ENCODE assay signal across 22 cellular contexts in the genomic region with DNA sequence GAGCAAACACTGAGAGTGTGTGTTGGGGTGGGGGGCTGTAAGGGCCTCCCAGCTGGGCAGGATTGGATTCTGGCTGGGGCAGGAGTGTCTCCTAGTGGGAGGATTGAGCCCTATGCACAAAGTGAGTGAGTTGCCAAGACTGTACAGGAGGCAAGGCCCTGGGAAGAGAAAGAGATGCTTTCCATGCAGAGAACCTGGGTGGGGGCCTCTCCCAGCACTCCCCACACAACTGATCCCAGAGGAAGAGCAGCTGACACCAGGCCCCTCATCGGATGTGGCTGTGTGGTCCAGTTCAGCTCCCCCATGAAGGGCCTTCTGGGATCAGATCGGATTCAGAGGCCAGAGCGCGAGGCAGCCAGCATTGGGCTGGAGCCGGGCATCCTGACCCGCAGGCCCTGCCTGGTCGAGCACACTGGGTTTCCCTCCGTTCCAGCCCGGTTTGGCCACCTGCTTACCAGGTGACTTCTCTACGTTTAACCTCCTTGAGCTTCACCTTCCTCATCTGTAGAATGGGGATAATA. TPM values are rescaled to one million over a fixed set of nuclear protein-coding genes. Genes with fewer than 3 reads are reported as not detected.
A peak's percentile ranks its signal among the peaks of the same experiment; 100 is the strongest.
DNase-seq lines count a peak whose midpoint lies in the region; ATAC-seq, FAIRE-seq and TF ChIP-seq lines count a peak whose summit lies in the region.
"Had no signal": no experiment of that assay in that cellular context is flagged by ENCODE, and none has a peak within 500 bp of the region (broad histone marks: within the 10 kb centered on the region; RNA-seq: fewer than 3 reads in every experiment).

No MANE protein-coding gene starts in this region.

- peaks cover 6% of the 10 kb centered on the region for H3K9me3 Mint-ChIP-seq in endodermal cell
- no peaks in the 10 kb centered on the region for H3K9me3 Mint-ChIP-seq in activated CD4-positive, alpha-beta memory T cell treated with anti-CD3 and anti-CD28 coated beads for 36 hours
- H3K9me3 Mint-ChIP-seq: CD4-positive, alpha-beta T cell had no signal

- DNase-seq in cardiac septum (ENCODE audit: low spot score): peak; percentile 69
- DNase-seq in left ventricle myocardium inferior: no peak
- peak; percentile 42 for DNase-seq in kidney
- peak; percentile 70 for DNase-seq in posterior vena cava (ENCODE audit: low spot score)
- DNase-seq in ureter (ENCODE audit: low spot score): peak; percentile 33
- no peak for DNase-seq in endodermal cell
- DNase-seq in activated CD4-positive, alpha-beta memory T cell treated with anti-CD3 and anti-CD28 coated beads for 36 hours: no peak
- DNase-seq: Caco-2; CD4-positive, alpha-beta T cell; GM23248; KBM-7; NCI-H1105 treated with DMSO at 0.1 percent for 48 hours; NCI-H1694; NCI-H2081 treated with DMSO at 0.1 percent for 48 hours; NCI-H446 treated with DMSO at 0.1 percent for 48 hours had no signal

- no peak for FAIRE-seq in kidney (lab: Jason Lieb, UNC)
- FAIRE-seq: A549, G401.6, GM19239 had no signal

- no peak overlapping the region for H3K9ac ChIP-seq in kidney (ENCODE audit: low read length in 2 of 2)
- H3K9ac ChIP-seq in endodermal cell (ENCODE audit: extremely low read depth, low read length, poor library complexity, severe bottlenecking): no peak overlapping the region
- H3K9ac ChIP-seq: GM23248 had no signal

- H3K4me1 ChIP-seq in left ventricle myocardium inferior (peaks cover 3% of the 10 kb centered on the region), kidney (ENCODE audit: control insufficient read depth in 1 of 2, insufficient read depth in 1 of 2, low read depth in 1 of 2, low read length in 2 of 2) (no peaks in the 10 kb centered on the region), endodermal cell (ENCODE audit: control insufficient read depth, insufficient read depth, low read length) (no peaks in the 10 kb centered on the region)
- H3K4me1 ChIP-seq: A549, Caco-2 had no signal

- H3K4me3 ChIP-seq in left ventricle myocardium inferior: no peak overlapping the region
- no peak overlapping the region for H3K4me3 ChIP-seq in kidney (ENCODE audit: low read length in 2 of 2)
- no peak overlapping the region for H3K4me3 ChIP-seq in endodermal cell (ENCODE audit: low read length)
- H3K4me3 ChIP-seq: A549, GM23248 had no signal

- 89% methylated on average over 10 of the region's 10 CpGs; no CpG with 5 or more reads in 1 of the 2 experiments for WGBS in endodermal cell (ENCODE audit: insufficient coverage in 1 of 2, insufficient read length in 1 of 2), 2 experiments

- H3K27me3 ChIP-seq in left ventricle myocardium inferior (ENCODE audit: low read depth): no peaks in the 10 kb centered on the region
- peaks cover 16% of the 10 kb centered on the region for H3K27me3 ChIP-seq in endodermal cell (ENCODE audit: control insufficient read depth, insufficient read depth, low read length, poor library complexity, severe bottlenecking)

- H3K36me3 ChIP-seq in left ventricle myocardium inferior (no peaks in the 10 kb centered on the region), kidney (ENCODE audit: control insufficient read depth in 1 of 2, insufficient read depth in 2 of 2, low read length in 2 of 2) (no peaks in the 10 kb centered on the region), endodermal cell (ENCODE audit: control insufficient read depth, insufficient read depth, low read length) (no peaks in the 10 kb centered on the region)

- peaks cover 6% of the 10 kb centered on the region for H3K9me3 ChIP-seq in left ventricle myocardium inferior (replicated peaks)
- H3K9me3 ChIP-seq in kidney (ENCODE audit: control insufficient read depth in 1 of 2, low read length in 2 of 2): no peaks in the 10 kb centered on the region
- no peaks in the 10 kb centered on the region for H3K9me3 ChIP-seq in endodermal cell (ENCODE audit: control insufficient read depth, low read length)
- H3K9me3 ChIP-seq: Caco-2 had no signal

- no peaks in the 10 kb centered on the region for H3K36me3 Mint-ChIP-seq in endodermal cell (ENCODE audit: low read depth)
- H3K36me3 Mint-ChIP-seq in activated CD4-positive, alpha-beta memory T cell treated with anti-CD3 and anti-CD28 coated beads for 36 hours: no peaks in the 10 kb centered on the region

- CTCF ChIA-PET in activated CD4-positive, alpha-beta memory T cell treated with anti-CD3 and anti-CD28 coated beads for 36 hours (lab: Charles Lee): no interaction called here

- H3K27ac Mint-ChIP-seq in endodermal cell: no peak overlapping the region
- no peak overlapping the region for H3K27ac Mint-ChIP-seq in activated CD4-positive, alpha-beta memory T cell treated with anti-CD3 and anti-CD28 coated beads for 36 hours
- H3K27ac Mint-ChIP-seq: CD4-positive, alpha-beta T cell had no signal

- H3K4me3 Mint-ChIP-seq in endodermal cell: no peak overlapping the region
- H3K4me3 Mint-ChIP-seq in activated CD4-positive, alpha-beta memory T cell treated with anti-CD3 and anti-CD28 coated beads for 36 hours: no peak overlapping the region
- H3K4me3 Mint-ChIP-seq: CD4-positive, alpha-beta T cell had no signal

- no peak for ATAC-seq in HG02970 (IDR thresholded peaks at IDR 0.05; ENCODE audit: low FRiP score, unreplicated experiment)
- ATAC-seq: A549, HCT116, Panc1, Right ventricle myocardium inferior had no signal

- H3K27ac ChIP-seq in left ventricle myocardium inferior (replicated peaks): no peak overlapping the region
- H3K27ac ChIP-seq in kidney (ENCODE audit: low read depth in 2 of 2, low read length in 2 of 2): no peak overlapping the region
- H3K27ac ChIP-seq in endodermal cell (ENCODE audit: low read depth, low read length): no peak overlapping the region
- H3K27ac ChIP-seq: A549, GM23248 had no signal

- POLR2A ChIA-PET in activated CD4-positive, alpha-beta memory T cell treated with anti-CD3 and anti-CD28 coated beads for 36 hours (lab: Charles Lee): no interaction called here

- TF ChIP-seq CTCF in left ventricle myocardium inferior (IDR thresholded peaks at IDR 0.05; ENCODE audit: borderline replicate concordance): no peak
- no peak for TF ChIP-seq CTCF in kidney (IDR thresholded peaks at IDR 0.05; ENCODE audit: borderline replicate concordance, extremely low read depth, insufficient read depth)
- TF ChIP-seq CTCF in endodermal cell (conservative IDR thresholded peaks at IDR 0.05): no peak

- H3K4me1 Mint-ChIP-seq in endodermal cell: no peaks in the 10 kb centered on the region
- H3K4me1 Mint-ChIP-seq in activated CD4-positive, alpha-beta memory T cell treated with anti-CD3 and anti-CD28 coated beads for 36 hours (ENCODE audit: low read depth): no peaks in the 10 kb centered on the region

- H3K27me3 Mint-ChIP-seq in endodermal cell (ENCODE audit: insufficient read depth): peaks cover 35% of the 10 kb centered on the region
- H3K27me3 Mint-ChIP-seq in activated CD4-positive, alpha-beta memory T cell treated with anti-CD3 and anti-CD28 coated beads for 36 hours: peaks cover 4% of the 10 kb centered on the region

- intact Hi-C loops in cardiac septum (cut with DNase I) (no loop called here), left ventricle myocardium inferior (cut with micrococcal nuclease) (no loop called here), kidney (cut with DNase I) (no loop called here), posterior vena cava (cut with DNase I) (no loop called here)
- intact Hi-C loops in activated CD4-positive, alpha-beta memory T cell treated with anti-CD3 and anti-CD28 coated beads for 36 hours (cut with micrococcal nuclease): no loop called here

RNA-seq across cellular contexts. Expression of gene FAHD2A, which starts 49.4 kb away (rescaled TPM):
- total RNA-seq in cardiac septum: 28.8 TPM
- total RNA-seq in left ventricle myocardium inferior: 32.4 TPM
- 24.9 TPM for total RNA-seq in kidney
- polyA plus RNA-seq in kidney (ENCODE audit: insufficient read depth, low read depth, low replicate concordance): 64.9 TPM
- 10 to 100 TPM; 14.1 to 18.3 TPM for total RNA-seq in posterior vena cava
- total RNA-seq in ureter: 25.7 TPM
- 10 to 100 TPM; 45.2 to 49.4 TPM for total RNA-seq in endodermal cell
- 38.3 TPM for polyA plus RNA-seq in endodermal cell (2013, experiment 1 of 2)
- polyA plus RNA-seq in endodermal cell (2013, experiment 2 of 2): 31.3 TPM
- 10 to 100 TPM; 42.8 to 43.9 TPM for total RNA-seq in activated CD4-positive, alpha-beta memory T cell treated with anti-CD3 and anti-CD28 coated beads for 36 hours

RNA-seq across cellular contexts. Expression of gene KCNIP3, which starts 56.0 kb away (rescaled TPM):
- total RNA-seq in cardiac septum (6.5 TPM), left ventricle myocardium inferior (4.6 TPM), kidney (27.6 TPM), posterior vena cava (10 to 100 TPM; 10.5 to 17.9 TPM), ureter (6.2 TPM), endodermal cell (1 to 10 TPM in 1 of 2 donors, under 1 TPM in 1; 0.26 to 1.3 TPM)
- 14.8 TPM for polyA plus RNA-seq in kidney (ENCODE audit: insufficient read depth, low read depth, low replicate concordance)
- polyA plus RNA-seq in endodermal cell (2013, experiment 1 of 2): 5.0 TPM
- polyA plus RNA-seq in endodermal cell (2013, experiment 2 of 2): 4.1 TPM
- total RNA-seq in activated CD4-positive, alpha-beta memory T cell treated with anti-CD3 and anti-CD28 coated beads for 36 hours: not detected
- total RNA-seq: Caco-2 had no signal

Comparison
In these comparisons a context has a peak if more than half of its experiments do, and no peak if none do; other contexts are left out.
1. DNase-seq: peak in cardiac septum (single experiment), kidney (single experiment), posterior vena cava (single experiment) and ureter (single experiment); none in left ventricle myocardium inferior (single experiment), endodermal cell (single experiment) and activated CD4-positive, alpha-beta memory T cell treated with anti-CD3 and anti-CD28 coated beads for 36 hours (single experiment).